24 cellular contexts compared by ENCODE assay signal in the genomic region with DNA sequence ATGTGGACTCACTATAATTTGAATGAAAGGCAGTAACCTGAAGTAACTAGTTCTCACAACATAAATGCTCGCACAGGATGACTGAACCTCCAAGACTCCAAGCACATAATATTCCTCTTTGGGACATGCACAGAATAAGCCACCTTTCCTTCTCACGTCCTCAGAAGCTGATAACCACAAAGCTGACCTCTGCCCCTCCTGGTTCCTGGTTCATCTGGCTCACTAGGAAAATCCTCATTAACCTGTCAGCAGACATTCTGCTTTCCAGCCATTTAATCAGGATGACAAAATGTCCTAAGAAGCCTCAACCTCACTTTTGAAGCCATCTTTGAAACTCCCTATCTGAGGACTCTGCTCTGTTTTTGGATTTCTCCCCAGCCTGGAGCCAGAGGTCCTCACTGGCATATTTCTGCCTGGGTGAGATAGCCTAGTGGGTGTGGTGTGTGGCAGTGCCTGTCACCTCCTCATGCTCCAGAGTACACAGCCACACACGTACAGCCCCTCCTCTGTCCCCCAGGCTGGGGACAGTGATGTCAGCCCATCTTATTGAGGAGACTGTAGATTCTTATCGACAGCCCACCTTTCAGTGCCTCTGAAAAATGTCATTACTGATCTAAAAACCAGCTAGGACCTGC. TPM values are rescaled to one million over a fixed set of nuclear protein-coding genes. Genes with fewer than 3 reads are reported as not detected.
DNase-seq lines count a peak whose midpoint lies in the region; ATAC-seq and TF ChIP-seq lines count a peak whose summit lies in the region.
"Had no signal": no experiment of that assay in that cellular context is flagged by ENCODE, and none has a peak within 500 bp of the region (broad histone marks: within the 10 kb centered on the region; RNA-seq: fewer than 3 reads in every experiment).

No MANE protein-coding gene starts in this region.

- no peaks in the 10 kb centered on the region for H3K36me3 ChIP-seq in mucosa of descending colon (ENCODE audit: low read depth)
- H3K36me3 ChIP-seq: adrenal gland had no signal

- POLR2A ChIA-PET in GM10248 (lab: Yijun Ruan, JAX): no interaction called here

- H3K27ac Mint-ChIP-seq in activated naive CD4-positive, alpha-beta T cell treated with anti-CD3 and anti-CD28 coated beads, Interleukin-2, amount 50 U/mL, for 24 hours: peak overlapping the region; percentile 20
- peak overlapping the region in 1 of 7 donors; percentile 11 for H3K27ac Mint-ChIP-seq in CD14-positive monocyte
- H3K27ac Mint-ChIP-seq: HFFc6, nephron had no signal

- no peaks in the 10 kb centered on the region for H3K9me3 Mint-ChIP-seq in activated naive CD4-positive, alpha-beta T cell treated with anti-CD3 and anti-CD28 coated beads, Interleukin-2, amount 50 U/mL, for 24 hours
- H3K9me3 Mint-ChIP-seq in CD14-positive monocyte: peaks cover 0 to 2% (median 0%) of the 10 kb centered on the region in 7 donors
- H3K9me3 Mint-ChIP-seq: HFFc6, nephron had no signal

- DNase-seq in activated naive CD4-positive, alpha-beta T cell treated with anti-CD3 and anti-CD28 coated beads, Interleukin-2, amount 50 U/mL, for 16 hours: no peak
- no peak for DNase-seq in Right ventricle myocardium superior
- DNase-seq in mucosa of descending colon: peak in 1 of 3 donors; percentile 41
- DNase-seq in CD14-positive monocyte (ENCODE audit: low spot score): no peak
- DNase-seq in GM10248 (ENCODE audit: extremely low spot score): no peak
- DNase-seq: activated CD4-positive, alpha-beta T cell treated with anti-CD3 and anti-CD28 coated beads for 48 hours; activated CD8-positive, alpha-beta memory T cell treated with anti-CD3 and anti-CD28 coated beads, Interleukin-2, amount 50 U/mL, for 48 hours; activated gamma-delta T cell; adrenal gland; caudate nucleus; foreskin melanocyte; HFFc6; IMR-90; kidney glomerular epithelial cell; NCI-H2107; NCI-H510A; NK-92 treated with Interleukin-12 subunit alpha and Interleukin-12 subunit beta, amount 100 ng/mL, for 24 hours; RPMI8226; SW 1271 had no signal

- H3K4me1 ChIP-seq in mucosa of descending colon (ENCODE audit: low read depth): peaks cover 19% of the 10 kb centered on the region
- H3K4me1 ChIP-seq: A549 had no signal

- peaks cover 72% of the 10 kb centered on the region for H3K4me1 Mint-ChIP-seq in activated naive CD4-positive, alpha-beta T cell treated with anti-CD3 and anti-CD28 coated beads, Interleukin-2, amount 50 U/mL, for 24 hours
- peaks cover 1% of the 10 kb centered on the region for H3K4me1 Mint-ChIP-seq in CD14-positive monocyte
- H3K4me1 Mint-ChIP-seq: nephron had no signal

- H3K4me3 Mint-ChIP-seq in activated naive CD4-positive, alpha-beta T cell treated with anti-CD3 and anti-CD28 coated beads, Interleukin-2, amount 50 U/mL, for 24 hours: no peak overlapping the region
- H3K4me3 Mint-ChIP-seq in CD14-positive monocyte: no peak overlapping the region
- H3K4me3 Mint-ChIP-seq: HFFc6, nephron had no signal

- no peak for TF ChIP-seq CTCF in mucosa of descending colon (IDR thresholded peaks at IDR 0.05)
- no peak for TF ChIP-seq CTCF in CD14-positive monocyte (IDR thresholded peaks at IDR 0.05)
- TF ChIP-seq CTCF in GM10248 (IDR thresholded peaks at IDR 0.05; ENCODE audit: control extremely low read depth, extremely low read depth, low read depth, missing control alignments): no peak

- peaks cover 6% of the 10 kb centered on the region for H3K36me3 Mint-ChIP-seq in activated naive CD4-positive, alpha-beta T cell treated with anti-CD3 and anti-CD28 coated beads, Interleukin-2, amount 50 U/mL, for 24 hours
- H3K36me3 Mint-ChIP-seq in CD14-positive monocyte: no peaks in the 10 kb centered on the region

- H3K9me3 ChIP-seq in mucosa of descending colon: no peaks in the 10 kb centered on the region
- H3K9me3 ChIP-seq: A549, adrenal gland had no signal

- ATAC-seq in Right ventricle myocardium superior (ENCODE audit: poor library complexity) (peak; percentile 78), mucosa of descending colon (peak; percentile 82), HG03108 (IDR thresholded peaks at IDR 0.05; ENCODE audit: unreplicated experiment) (no peak), GM18873 (IDR thresholded peaks at IDR 0.05; ENCODE audit: low FRiP score, unreplicated experiment) (no peak)
- ATAC-seq: A549 had no signal

- intact Hi-C loops in Right ventricle myocardium superior (cut with DNase I): no loop called here
- intact Hi-C loops in mucosa of descending colon (cut with DNase I, micrococcal nuclease): loop anchor here in 1 of 2 donors (10.0 kb wide), 1 partner anchor 144 kb away; no protein-coding TSS in a partner anchor
- intact Hi-C loops in CD14-positive monocyte (cut with micrococcal nuclease): no loop called here

- no peak overlapping the region for H3K4me3 ChIP-seq in mucosa of descending colon
- H3K4me3 ChIP-seq: A549, adrenal gland had no signal

- CTCF ChIA-PET in GM10248 (lab: Yijun Ruan, JAX): interaction anchor here (1.0 to 3.7 kb wide), 4 partner anchors 12 to 153 kb away, joined by 3 to 13 read pairs (median 6); no protein-coding TSS in a partner anchor

- H3K27me3 Mint-ChIP-seq in activated naive CD4-positive, alpha-beta T cell treated with anti-CD3 and anti-CD28 coated beads, Interleukin-2, amount 50 U/mL, for 24 hours: no peaks in the 10 kb centered on the region
- H3K27me3 Mint-ChIP-seq in CD14-positive monocyte (ENCODE audit: low read depth in 3 of 3): peaks cover 0 to 2% (median 0%) of the 10 kb centered on the region in 3 donors

RNA-seq across cellular contexts. Expression of a gene that starts 10.3 kb away (rescaled TPM):
- total RNA-seq in Right ventricle myocardium superior (144 TPM), mucosa of descending colon (100 to 1,000 TPM in 2 of 3 donors, 10 to 100 TPM in 1; 85.4 to 177 (median 105) TPM)
- polyA plus RNA-seq in CD14-positive monocyte: 1 to 10 TPM; 2.4 to 3.1 TPM

Comparison
In these comparisons a context has a peak if more than half of its experiments do, and no peak if none do; other contexts are left out.
1. ATAC-seq: peak in Right ventricle myocardium superior (single experiment) and mucosa of descending colon (single experiment); none in HG03108 (single experiment) and GM18873 (single experiment).